10 cellular contexts compared by ENCODE assay signal in genomic region chr19:6551607-6552450, GRCh38. TPM values are rescaled to one million over a fixed set of nuclear protein-coding genes. Genes with fewer than 3 reads are reported as not detected.
DNase-seq lines count a peak whose midpoint lies in the region; ATAC-seq and TF ChIP-seq lines count a peak whose summit lies in the region.
"Had no signal": no experiment of that assay in that cellular context is flagged by ENCODE, and none has a peak within 500 bp of the region (broad histone marks: within the 10 kb centered on the region; RNA-seq: fewer than 3 reads in every experiment).

No MANE protein-coding gene starts in this region.

- TF ChIP-seq CTCF in CD8-positive, alpha-beta T cell (IDR thresholded peaks at IDR 0.05), result peak; percentile 48

- WGBS in right cardiac atrium, result 38% methylated on average over 28 of the region's 28 CpGs

- intact Hi-C loops in CD8-positive, alpha-beta T cell (cut with DNase I, micrococcal nuclease), result loop anchor here (1.0 to 5.0 kb wide), 3 partner anchors 35 to 311 kb away; no protein-coding TSS in a partner anchor
- intact Hi-C loops in right cardiac atrium (cut with DNase I), result no loop called here

- H3K9me3 Mint-ChIP-seq in CD8-positive, alpha-beta T cell, result no peaks in the 10 kb centered on the region

- DNase-seq in CD8-positive, alpha-beta T cell, result peak; percentile 33 to 84 (median 68)
- DNase-seq in activated CD4-positive, alpha-beta T cell treated with anti-CD3 and anti-CD28 coated beads, Interleukin-2, amount 50 U/mL, for 48 hours, result peak; percentile 56 to 61
- peak; percentile 37 to 67 (median 65) for DNase-seq in right cardiac atrium
- peak; percentile 57 to 72 for DNase-seq in stimulated activated CD8-positive, alpha-beta memory T cell treated with anti-CD3 and anti-CD28 coated beads, Interleukin-2, amount 100 ng/mL, for 48 hours (ENCODE audit: low read depth in 2 of 2)
- DNase-seq in NCI-H1048 (lab: John Stamatoyannopoulos, UW), result no peak

- no peaks in the 10 kb centered on the region for H3K9me3 ChIP-seq in CD8-positive, alpha-beta T cell (ENCODE audit: low read length)
- no peaks in the 10 kb centered on the region for H3K9me3 ChIP-seq in right cardiac atrium (ENCODE audit: control insufficient read depth, low read length)

- H3K4me3 Mint-ChIP-seq in CD8-positive, alpha-beta T cell, result peak overlapping the region; percentile 11
- H3K4me3 Mint-ChIP-seq: stimulated activated naive CD8-positive, alpha-beta T cell treated with anti-CD3 and anti-CD28 coated beads, Interleukin-15, Interleukin-2, amounts not matched to agents 100 ng/mL and 50 ng/mL, for 24 hours had no signal

- peaks cover 10% of the 10 kb centered on the region for H3K4me1 Mint-ChIP-seq in CD8-positive, alpha-beta T cell (ENCODE audit: low read depth)

- H3K27ac ChIP-seq in CD8-positive, alpha-beta T cell (ENCODE audit: low read depth, low read length), result no peak overlapping the region
- no peak overlapping the region for H3K27ac ChIP-seq in right cardiac atrium (ENCODE audit: low read length)

- no peaks in the 10 kb centered on the region for H3K27me3 ChIP-seq in CD8-positive, alpha-beta T cell (ENCODE audit: insufficient read depth, low read length)
- no peaks in the 10 kb centered on the region for H3K27me3 ChIP-seq in right cardiac atrium (ENCODE audit: control insufficient read depth, insufficient read depth)

- peaks cover 17% of the 10 kb centered on the region for H3K4me1 ChIP-seq in CD8-positive, alpha-beta T cell (ENCODE audit: insufficient read depth, low read length)
- H3K4me1 ChIP-seq in right cardiac atrium (ENCODE audit: control insufficient read depth, insufficient read depth, low read length), result no peaks in the 10 kb centered on the region

- H3K27ac Mint-ChIP-seq in CD8-positive, alpha-beta T cell, result peak overlapping the region; percentile 41
- H3K27ac Mint-ChIP-seq: stimulated activated naive CD8-positive, alpha-beta T cell treated with anti-CD3 and anti-CD28 coated beads, Interleukin-15, Interleukin-2, amounts not matched to agents 100 ng/mL and 50 ng/mL, for 24 hours had no signal

- H3K27me3 Mint-ChIP-seq in CD8-positive, alpha-beta T cell (ENCODE audit: low read depth), result no peaks in the 10 kb centered on the region

- H3K36me3 ChIP-seq in CD8-positive, alpha-beta T cell (ENCODE audit: insufficient read depth, low read length), result no peaks in the 10 kb centered on the region

- peak overlapping the region; percentile 35 for H3K4me3 ChIP-seq in CD8-positive, alpha-beta T cell (ENCODE audit: low read depth, low read length)
- H3K4me3 ChIP-seq in right cardiac atrium (ENCODE audit: low read length), result no peak overlapping the region

- POLR2A ChIA-PET in CD8-positive, alpha-beta T cell (lab: Charles Lee), result interaction anchor here (0.5 to 1.4 kb wide), 9 partner anchors 16 to 808 kb away, joined by 3 to 7 read pairs (median 4); partner anchors contain the start of gene TNFSF9

- peak; percentile 99 for ATAC-seq in CD8-positive, alpha-beta T cell
- ATAC-seq in HG02981 (IDR thresholded peaks at IDR 0.05; ENCODE audit: unreplicated experiment), result peak; percentile 51
- ATAC-seq in right cardiac atrium, result peak; percentile 55 to 83
- ATAC-seq in HG03097 (IDR thresholded peaks at IDR 0.05; ENCODE audit: low FRiP score, unreplicated experiment), result no peak
- ATAC-seq in GM18505 (IDR thresholded peaks at IDR 0.05; ENCODE audit: unreplicated experiment), result no peak

- TF ChIP-seq POLR2A in GM18505 (IDR thresholded peaks at IDR 0.05; ENCODE audit: borderline replicate concordance, extremely low read depth, insufficient read depth, insufficient read length), result no peak

- no peaks in the 10 kb centered on the region for H3K36me3 Mint-ChIP-seq in CD8-positive, alpha-beta T cell

- CTCF ChIA-PET in CD8-positive, alpha-beta T cell (lab: Charles Lee), result interaction anchor here (0.8 to 2.1 kb wide), 13 partner anchors 12 to 312 kb away, joined by 3 to 11 read pairs (median 4); partner anchors contain the start of gene TNFSF9

RNA-seq across cellular contexts. Expression of gene TNFSF9, which starts 21.0 kb away (rescaled TPM):
- total RNA-seq in CD8-positive, alpha-beta T cell, result 10 to 100 TPM; 18.3 to 19.8 TPM
- total RNA-seq in right cardiac atrium, result under 1 TPM; 0.17 to 0.91 (median 0.24) TPM
- 0.14 TPM for polyA plus RNA-seq in right cardiac atrium

RNA-seq across cellular contexts. Expression of gene CD70, which starts 39.1 kb away (rescaled TPM):
- total RNA-seq in CD8-positive, alpha-beta T cell, result 1 to 10 TPM; 1.7 to 1.9 TPM
- total RNA-seq in right cardiac atrium, result not detected
- not detected for polyA plus RNA-seq in right cardiac atrium
- total RNA-seq: bronchial epithelial cell had no signal

RNA-seq across cellular contexts. Expression of gene TUBB4A, which starts 49.7 kb away (rescaled TPM):
- total RNA-seq in CD8-positive, alpha-beta T cell, result 1 to 10 TPM; 1.4 to 1.6 TPM
- total RNA-seq in right cardiac atrium, result 1 to 10 TPM in 3 of 4 donors, under 1 TPM in 1; 0.45 to 7.4 (median 2.7) TPM
- polyA plus RNA-seq in right cardiac atrium, result 2.2 TPM
- total RNA-seq: bronchial epithelial cell had no signal

Comparison
In these comparisons a context has a peak if more than half of its experiments do, and no peak if none do; other contexts are left out.
1. ATAC-seq: peak in CD8-positive, alpha-beta T cell (single experiment), HG02981 (single experiment) and right cardiac atrium (2 of 2); none in HG03097 (single experiment) and GM18505 (single experiment).
2. RNA of gene TNFSF9, which starts 21.0 kb away (total RNA-seq): 18.3 to 19.8 TPM in CD8-positive, alpha-beta T cell; 0.17 to 0.91 TPM in right cardiac atrium; every median in the first group is over 10 times any median in the second.
3. intact Hi-C loops: an anchor here in CD8-positive, alpha-beta T cell (1.0 to 5.0 kb wide); none called in right cardiac atrium.